Comparison of ENCODE assay signal across 21 cellular contexts in genomic region chr2:127097471-127097765, GRCh38. TPM values are rescaled to one million over a fixed set of nuclear protein-coding genes. Genes with fewer than 3 reads are reported as not detected.
DNase-seq lines count a peak whose midpoint lies in the region; ATAC-seq and TF ChIP-seq lines count a peak whose summit lies in the region.
"Had no signal": no experiment of that assay in that cellular context is flagged by ENCODE, and none has a peak within 500 bp of the region (broad histone marks: within the 10 kb centered on the region; RNA-seq: fewer than 3 reads in every experiment).

No MANE protein-coding gene starts in this region.

- no peaks in the 10 kb centered on the region for H3K27me3 ChIP-seq in gastrocnemius medialis
- H3K27me3 ChIP-seq: ascending aorta had no signal

- DNase-seq in stimulated activated naive CD8-positive, alpha-beta T cell treated with anti-CD3 and anti-CD28 coated beads, Interleukin-15, amount 100 ng/mL, for 72 hours: no peak
- no peak for DNase-seq in stimulated activated naive CD8-positive, alpha-beta T cell treated with anti-CD3 and anti-CD28 coated beads, Interleukin-15, Interleukin-2, amounts not matched to agents 100 U/mL and 50 U/mL, for 24 hours
- DNase-seq in left colon (no peak), gastrocnemius medialis (no peak)
- DNase-seq: activated naive CD4-positive, alpha-beta T cell treated with anti-CD3 and anti-CD28 coated beads, Interleukin-2, amount 50 U/mL, for 16 hours; COR-L47; effector CD4-positive, alpha-beta T cell; NCI-H187; NCI-H748 treated with DMSO at 0.1 percent for 48 hours; OCI-M1; stimulated activated naive B cell treated with anti-CD40 and anti-IgM and Interleukin-4, amounts not matched to agents 10 μg/mL and 1 μg/mL and 100 μg/mL, for 72 hours had no signal

- H3K27ac Mint-ChIP-seq in stimulated activated naive CD8-positive, alpha-beta T cell treated with anti-CD3 and anti-CD28 coated beads, Interleukin-15, amount 100 ng/mL, for 72 hours: no peak overlapping the region
- H3K27ac Mint-ChIP-seq: B cell had no signal

- no peak for TF ChIP-seq POLR2A in gastrocnemius medialis (IDR thresholded peaks at IDR 0.05)

- H3K4me1 ChIP-seq in gastrocnemius medialis: peaks cover 97 to 100% of the 10 kb centered on the region in 2 donors

- no peaks in the 10 kb centered on the region for H3K27me3 Mint-ChIP-seq in stimulated activated naive CD8-positive, alpha-beta T cell treated with anti-CD3 and anti-CD28 coated beads, Interleukin-15, amount 100 ng/mL, for 72 hours
- H3K27me3 Mint-ChIP-seq: central memory CD8-positive, alpha-beta T cell; naive thymus-derived CD8-positive, alpha-beta T cell had no signal

- in situ Hi-C loops in gastrocnemius medialis (cut with MboI; ENCODE audit: low sequenced_read_pairs in 4 of 4): loop anchor here in 2 of 4 donors (25.0 kb wide), 2 partner anchors 290 to 315 kb away; partner anchors contain the start of genes MAP3K2 (in 1 of the 2) and PROC (in 1 of the 2)

- H3K4me3 Mint-ChIP-seq in stimulated activated naive CD8-positive, alpha-beta T cell treated with anti-CD3 and anti-CD28 coated beads, Interleukin-15, amount 100 ng/mL, for 72 hours: no peak overlapping the region
- H3K4me3 Mint-ChIP-seq: B cell; central memory CD8-positive, alpha-beta T cell; naive thymus-derived CD8-positive, alpha-beta T cell; stimulated activated naive B cell treated with anti-CD40 and anti-IgM and Interleukin-4, amounts not matched to agents 10 μg/mL and 1 μg/mL and 100 μg/mL, for 72 hours had no signal

- H3K4me1 Mint-ChIP-seq in stimulated activated naive CD8-positive, alpha-beta T cell treated with anti-CD3 and anti-CD28 coated beads, Interleukin-15, amount 100 ng/mL, for 72 hours: peaks cover 27% of the 10 kb centered on the region

- H3K27ac ChIP-seq in gastrocnemius medialis: peak overlapping the region; percentile 97 to 100 (median 100)
- H3K27ac ChIP-seq: ascending aorta, KMS-11 had no signal

- no peaks in the 10 kb centered on the region for H3K36me3 ChIP-seq in gastrocnemius medialis
- H3K36me3 ChIP-seq: ascending aorta had no signal

- ATAC-seq in stimulated activated naive CD8-positive, alpha-beta T cell treated with anti-CD3 and anti-CD28 coated beads, Interleukin-15, amount 100 ng/mL, for 72 hours: peak; percentile 10
- no peak for ATAC-seq in stimulated activated naive CD8-positive, alpha-beta T cell treated with anti-CD3 and anti-CD28 coated beads, Interleukin-15, Interleukin-2, amounts not matched to agents 100 U/mL and 50 U/mL, for 24 hours
- ATAC-seq in left colon: peak; percentile 16
- ATAC-seq in gastrocnemius medialis: peak in 1 of 2 donors; percentile 1
- no peak for ATAC-seq in GM18502 (IDR thresholded peaks at IDR 0.05; ENCODE audit: poor library complexity, unreplicated experiment)
- ATAC-seq in HG02938 (IDR thresholded peaks at IDR 0.05; ENCODE audit: unreplicated experiment): no peak
- no peak for ATAC-seq in HG03378 (IDR thresholded peaks at IDR 0.05; ENCODE audit: unreplicated experiment)
- ATAC-seq in GM19467 (IDR thresholded peaks at IDR 0.05; ENCODE audit: unreplicated experiment): no peak
- ATAC-seq: esophagus mucosa; naive thymus-derived CD8-positive, alpha-beta T cell had no signal

- TF ChIP-seq CTCF in gastrocnemius medialis (IDR thresholded peaks at IDR 0.05 in 4 of 5, conservative IDR thresholded peaks at IDR 0.05 in 1 of 5): no peak

- peak overlapping the region in 1 of 4 donors; percentile 9 for H3K4me3 ChIP-seq in gastrocnemius medialis
- H3K4me3 ChIP-seq: ascending aorta had no signal

- no peaks in the 10 kb centered on the region for H3K9me3 ChIP-seq in gastrocnemius medialis
- H3K9me3 ChIP-seq: ascending aorta had no signal

- H3K9me3 Mint-ChIP-seq in stimulated activated naive CD8-positive, alpha-beta T cell treated with anti-CD3 and anti-CD28 coated beads, Interleukin-15, amount 100 ng/mL, for 72 hours: no peaks in the 10 kb centered on the region
- H3K9me3 Mint-ChIP-seq: central memory CD8-positive, alpha-beta T cell; naive thymus-derived CD8-positive, alpha-beta T cell; stimulated activated naive B cell treated with anti-CD40 and anti-IgM and Interleukin-4, amounts not matched to agents 10 μg/mL and 1 μg/mL and 100 μg/mL, for 72 hours had no signal

- intact Hi-C loops in left colon (cut with DNase I, micrococcal nuclease) (no loop called here), gastrocnemius medialis (cut with DNase I; ENCODE audit: low total_unique reads) (no loop called here)

RNA-seq across cellular contexts. Expression of gene BIN1, which starts 9.5 kb away (rescaled TPM):
- 10 to 100 TPM; 34.3 to 37.2 TPM for total RNA-seq in left colon
- 1,000 to 10,000 TPM; 1,150 to 2,167 (median 1,736) TPM for total RNA-seq in gastrocnemius medialis

Comparison
In these comparisons a context has a peak if more than half of its experiments do, and no peak if none do; other contexts are left out.
1. ATAC-seq: peak in stimulated activated naive CD8-positive, alpha-beta T cell treated with anti-CD3 and anti-CD28 coated beads, Interleukin-15, amount 100 ng/mL, for 72 hours (single experiment) and left colon (single experiment); none in stimulated activated naive CD8-positive, alpha-beta T cell treated with anti-CD3 and anti-CD28 coated beads, Interleukin-15, Interleukin-2, amounts not matched to agents 100 U/mL and 50 U/mL, for 24 hours (single experiment), GM18502 (single experiment), HG02938 (single experiment), HG03378 (single experiment) and GM19467 (single experiment).
2. RNA of gene BIN1, which starts 9.5 kb away (total RNA-seq): 1,150 to 2,167 TPM in gastrocnemius medialis; 34.3 to 37.2 TPM in left colon; every median in the first group is over 10 times any median in the second.